In genomic region chr7:135158141-135158655, GRCh38 we compare ENCODE assay signal across 18 cellular contexts. TPM values are rescaled to one million over a fixed set of nuclear protein-coding genes. Genes with fewer than 3 reads are reported as not detected.
DNase-seq lines count a peak whose midpoint lies in the region; ATAC-seq and TF ChIP-seq lines count a peak whose summit lies in the region.
"Had no signal": no experiment of that assay in that cellular context is flagged by ENCODE, and none has a peak within 500 bp of the region (broad histone marks: within the 10 kb centered on the region; RNA-seq: fewer than 3 reads in every experiment).

No MANE protein-coding gene starts in this region.

- peaks cover 30% of the 10 kb centered on the region for H3K9me3 Mint-ChIP-seq in activated naive CD4-positive, alpha-beta T cell treated with anti-CD3 and anti-CD28 coated beads, Interleukin-2, amount 50 U/mL, for 24 hours
- H3K9me3 Mint-ChIP-seq in stimulated activated effector memory CD8-positive, alpha-beta T cell treated with anti-CD3 and anti-CD28 coated beads, Interleukin-12 subunit alpha, Interleukin-12 subunit beta, amount 100 ng/mL, for 72 hours = peaks cover 28% of the 10 kb centered on the region

- H3K27me3 ChIP-seq in ascending aorta (no peaks in the 10 kb centered on the region), right cardiac atrium (ENCODE audit: control insufficient read depth, insufficient read depth) (no peaks in the 10 kb centered on the region), PC-3 (ENCODE audit: low read length) (no peaks in the 10 kb centered on the region)
- H3K27me3 ChIP-seq: Peyer's patch had no signal

- H3K27me3 Mint-ChIP-seq in activated naive CD4-positive, alpha-beta T cell treated with anti-CD3 and anti-CD28 coated beads, Interleukin-2, amount 50 U/mL, for 24 hours = no peaks in the 10 kb centered on the region

- H3K4me1 Mint-ChIP-seq in activated naive CD4-positive, alpha-beta T cell treated with anti-CD3 and anti-CD28 coated beads, Interleukin-2, amount 50 U/mL, for 24 hours = peaks cover 70% of the 10 kb centered on the region
- H3K4me1 Mint-ChIP-seq in stimulated activated effector memory CD8-positive, alpha-beta T cell treated with anti-CD3 and anti-CD28 coated beads, Interleukin-12 subunit alpha, Interleukin-12 subunit beta, amount 100 ng/mL, for 72 hours = peaks cover 81% of the 10 kb centered on the region

- H3K27ac Mint-ChIP-seq in activated naive CD4-positive, alpha-beta T cell treated with anti-CD3 and anti-CD28 coated beads, Interleukin-2, amount 50 U/mL, for 24 hours = peak overlapping the region; percentile 70
- peak overlapping the region; percentile 94 for H3K27ac Mint-ChIP-seq in stimulated activated effector memory CD8-positive, alpha-beta T cell treated with anti-CD3 and anti-CD28 coated beads, Interleukin-12 subunit alpha, Interleukin-12 subunit beta, amount 100 ng/mL, for 72 hours

- H3K9me2 ChIP-seq in PC-3 (replicated peaks; ENCODE audit: low read length) = no peaks in the 10 kb centered on the region

- H4K20me1 ChIP-seq in PC-3 (ENCODE audit: low read length) = no peaks in the 10 kb centered on the region

- ATAC-seq in right cardiac atrium = peak in 1 of 2 donors; percentile 5
- no peak for ATAC-seq in stimulated activated effector memory CD8-positive, alpha-beta T cell treated with anti-CD3 and anti-CD28 coated beads, Interleukin-12 subunit alpha, Interleukin-12 subunit beta, amount 100 ng/mL, for 72 hours
- no peak for ATAC-seq in PC-3
- ATAC-seq in GM18867 (IDR thresholded peaks at IDR 0.05; ENCODE audit: unreplicated experiment) = no peak
- ATAC-seq in HG02571 (IDR thresholded peaks at IDR 0.05; ENCODE audit: unreplicated experiment) = no peak

- H3K9me3 ChIP-seq in ascending aorta = peaks cover 0 to 20% of the 10 kb centered on the region in 2 donors
- no peaks in the 10 kb centered on the region for H3K9me3 ChIP-seq in right cardiac atrium (ENCODE audit: control insufficient read depth, low read length)
- H3K9me3 ChIP-seq in PC-3 (ENCODE audit: low read length) = peaks cover 5% of the 10 kb centered on the region; the same call in 1 of the 2 replicates
- H3K9me3 ChIP-seq: Peyer's patch had no signal

- no TSS peak for BruUV-seq in PC-3 (replicated peaks; lab: Mats Ljungman, UMichigan)

- 96% methylated on average over 1 of the region's 1 CpG for WGBS in right cardiac atrium

- H3K4me3 ChIP-seq in ascending aorta (no peak overlapping the region), right cardiac atrium (ENCODE audit: low read length) (no peak overlapping the region), PC-3 (ENCODE audit: low read length) (no peak overlapping the region)
- H3K4me3 ChIP-seq: HAP-1, Peyer's patch had no signal

- H3K4me3 Mint-ChIP-seq in activated naive CD4-positive, alpha-beta T cell treated with anti-CD3 and anti-CD28 coated beads, Interleukin-2, amount 50 U/mL, for 24 hours = no peak overlapping the region
- no peak overlapping the region for H3K4me3 Mint-ChIP-seq in stimulated activated effector memory CD8-positive, alpha-beta T cell treated with anti-CD3 and anti-CD28 coated beads, Interleukin-12 subunit alpha, Interleukin-12 subunit beta, amount 100 ng/mL, for 72 hours

- intact Hi-C loops in ascending aorta (cut with DNase I) = no loop called here
- intact Hi-C loops in right cardiac atrium (cut with DNase I) = no loop called here
- intact Hi-C loops in PC-3 (cut with micrococcal nuclease) = no loop called here

- no peak for DNase-seq in activated naive CD4-positive, alpha-beta T cell treated with Interleukin-2 at 50 U/mL for 16 hours
- DNase-seq in ascending aorta (ENCODE audit: low spot score in 2 of 2) = no peak
- no peak for DNase-seq in right cardiac atrium
- DNase-seq in stimulated activated effector memory CD8-positive, alpha-beta T cell treated with anti-CD3 and anti-CD28 coated beads, Interleukin-12 subunit alpha, Interleukin-12 subunit beta, amount 100 ng/mL, for 72 hours (ENCODE audit: low spot score in 2 of 2) = no peak
- no peak for DNase-seq in PC-3
- DNase-seq: activated CD4-positive, alpha-beta T cell treated with anti-CD3 and anti-CD28 coated beads, Interleukin-2, amount 50 U/mL, for 48 hours; activated naive CD4-positive, alpha-beta T cell treated with anti-CD3 and anti-CD28 coated beads, Interleukin-2, amount 50 U/mL, for 16 hours; NCI-H2081 treated with DMSO at 0.1 percent for 48 hours; NCI-H446 treated with DMSO at 0.1 percent for 48 hours; NK-92 treated with Interleukin-12 subunit alpha and Interleukin-12 subunit beta, amount 100 ng/mL, for 24 hours; Peyer's patch; stimulated activated CD4-positive, alpha-beta T cell treated with anti-CD3 and anti-CD28 coated beads, Interleukin-1b, Interleukin-23, amount 100 ng/mL, for 48 hours; stimulated activated naive CD4-positive, alpha-beta T cell treated with Interleukin-2 at 50 U/mL for 16 hours had no signal

- H3K27ac ChIP-seq in ascending aorta (peak overlapping the region; percentile 65 to 73), right cardiac atrium (ENCODE audit: low read length) (peak overlapping the region; percentile 14), PC-3 (ENCODE audit: low read length) (no peak overlapping the region)

- no peak overlapping the region for H3K4me2 ChIP-seq in PC-3 (ENCODE audit: low read length)

- no peak for TF ChIP-seq CTCF in ascending aorta (IDR thresholded peaks at IDR 0.05)
- no peak for TF ChIP-seq CTCF in PC-3 (conservative IDR thresholded peaks at IDR 0.05; ENCODE audit: low read depth, low read length)

- no peaks in the 10 kb centered on the region for H3K79me2 ChIP-seq in PC-3 (ENCODE audit: low read length)

- H3K36me3 Mint-ChIP-seq in activated naive CD4-positive, alpha-beta T cell treated with anti-CD3 and anti-CD28 coated beads, Interleukin-2, amount 50 U/mL, for 24 hours = peaks cover 69% of the 10 kb centered on the region
- H3K36me3 Mint-ChIP-seq in stimulated activated effector memory CD8-positive, alpha-beta T cell treated with anti-CD3 and anti-CD28 coated beads, Interleukin-12 subunit alpha, Interleukin-12 subunit beta, amount 100 ng/mL, for 72 hours = peaks cover 35% of the 10 kb centered on the region

- CTCF ChIA-PET in PC-3 (lab: Charles Lee) = no interaction called here

- H2AFZ ChIP-seq in PC-3 (ENCODE audit: low read length) = no peak overlapping the region
- H2AFZ ChIP-seq: parathyroid adenoma had no signal

- peaks cover 9 to 31% of the 10 kb centered on the region in 2 donors for H3K4me1 ChIP-seq in ascending aorta
- H3K4me1 ChIP-seq in right cardiac atrium (ENCODE audit: control insufficient read depth, insufficient read depth, low read length) = peaks cover 27% of the 10 kb centered on the region
- H3K4me1 ChIP-seq in PC-3 (ENCODE audit: insufficient read depth, low read length) = no peaks in the 10 kb centered on the region
- H3K4me1 ChIP-seq: HAP-1 had no signal

- POLR2A ChIA-PET in PC-3 (lab: Charles Lee; ENCODE audit: unreplicated experiment) = no interaction called here

- no peak overlapping the region for H3K9ac ChIP-seq in PC-3 (ENCODE audit: low read length)
- H3K9ac ChIP-seq: parathyroid adenoma had no signal

- H3K36me3 ChIP-seq in ascending aorta = no peaks in the 10 kb centered on the region
- no peaks in the 10 kb centered on the region for H3K36me3 ChIP-seq in PC-3 (ENCODE audit: low read depth, low read length)
- H3K36me3 ChIP-seq: HAP-1, Peyer's patch had no signal

- no peaks in the 10 kb centered on the region for H3F3A ChIP-seq in PC-3 (ENCODE audit: low read length, unreplicated experiment)

RNA-seq across cellular contexts. Expression of gene TMEM140, which starts 10.3 kb away (rescaled TPM):
- 26.9 TPM for total RNA-seq in ascending aorta
- total RNA-seq in right cardiac atrium = 10 to 100 TPM in 2 of 4 donors, 1 to 10 TPM in 2; 6.3 to 13.0 (median 9.9) TPM
- 13.3 TPM for polyA plus RNA-seq in right cardiac atrium
- 0.52 TPM in 1 of 2 replicates, not detected in the other for total RNA-seq in PC-3 (2014; rRNA removed)

RNA-seq across cellular contexts. Expression of gene CYREN, which starts 12.3 kb away (rescaled TPM):
- total RNA-seq in ascending aorta (21.6 TPM), right cardiac atrium (10 to 100 TPM; 31.8 to 40.5 (median 33.3) TPM), PC-3 (2014; rRNA removed) (48.2 and 66.8 TPM in 2 replicates)
- polyA plus RNA-seq in right cardiac atrium = 27.7 TPM

RNA-seq across cellular contexts. Expression of gene WDR91, which starts 53.1 kb away (rescaled TPM):
- 66.7 TPM for total RNA-seq in ascending aorta
- total RNA-seq in right cardiac atrium = 10 to 100 TPM in 2 of 4 donors, 1 to 10 TPM in 2; 6.8 to 11.1 (median 9.7) TPM
- 4.0 TPM for polyA plus RNA-seq in right cardiac atrium
- total RNA-seq in PC-3 (2014; rRNA removed) = 12.3 and 23.0 TPM in 2 replicates
